Comparison of ENCODE assay signal across 16 cellular contexts in genomic region chr11:123588863-123589262, GRCh38.
DNase-seq lines count a peak whose midpoint lies in the region; ATAC-seq, FAIRE-seq and TF ChIP-seq lines count a peak whose summit lies in the region.
"Had no signal": no experiment of that assay in that cellular context is flagged by ENCODE, and none has a peak within 500 bp of the region (broad histone marks: within the 10 kb centered on the region; RNA-seq: fewer than 3 reads in every experiment).

No MANE protein-coding gene starts in this region.

- TF ChIP-seq RAD21 in HepG2 (CRISPR knock-in tag; IDR thresholded peaks at IDR 0.05) (no peak), Ishikawa (IDR thresholded peaks at IDR 0.05; ENCODE audit: low read depth) (no peak)

- TF ChIP-seq POLR2A in HepG2 (IDR thresholded peaks at IDR 0.05; ENCODE audit: insufficient read depth in 1 of 2, low read depth in 2 of 2, low read length in 2 of 2): no peak
- TF ChIP-seq POLR2A in right lobe of liver (IDR thresholded peaks at IDR 0.05): no peak

- H3K9ac ChIP-seq in HepG2 (ENCODE audit: insufficient read depth, low read depth, low read length): no peak overlapping the region
- H3K9ac ChIP-seq: BLaER1 had no signal

- 79% methylated on average over 5 of the region's 5 CpGs for WGBS in HepG2 (ENCODE audit: low lambda C conversion rate)
- whole genome bisulfite sequencing in right lobe of liver (ENCODE audit: insufficient coverage, low coverage, low lambda C conversion rate, missing lambda C conversion rate): 74% methylated on average over 5 of the region's 5 CpGs
- WGBS in hepatocyte (ENCODE audit: low lambda C conversion rate, missing lambda C conversion rate): 94% methylated on average over 5 of the region's 5 CpGs

- no peak for TF ChIP-seq EP300 in HepG2 (IDR thresholded peaks at IDR 0.05; ENCODE audit: low read depth in 2 of 2, low read length in 2 of 2)
- TF ChIP-seq EP300 in HepG2 (CRISPR knock-in tag; IDR thresholded peaks at IDR 0.05; ENCODE audit: borderline replicate concordance): no peak
- no peak for TF ChIP-seq EP300 in Ishikawa (IDR thresholded peaks at IDR 0.05; ENCODE audit: borderline replicate concordance)

- H3K27me3 ChIP-seq in HepG2 (ENCODE audit: control insufficient read depth in 1 of 2, insufficient read depth in 2 of 2, low read length in 2 of 2): no peaks in the 10 kb centered on the region
- no peaks in the 10 kb centered on the region for H3K27me3 ChIP-seq in right lobe of liver
- H3K27me3 ChIP-seq in hepatocyte: no peaks in the 10 kb centered on the region
- H3K27me3 ChIP-seq: BLaER1 had no signal

- H3K79me2 ChIP-seq in HepG2 (ENCODE audit: insufficient read depth, low read length) (no peaks in the 10 kb centered on the region), hepatocyte (no peaks in the 10 kb centered on the region)

- CTCF ChIA-PET in HepG2 (lab: Yijun Ruan, JAX; ENCODE audit: low intra/inter-chr PET ratio, low total read pairs): no interaction called here

- no peak overlapping the region for H3K27ac ChIP-seq in HepG2 (ENCODE audit: extremely low read length, insufficient read depth, low read length)
- no peak overlapping the region for H3K27ac ChIP-seq in right lobe of liver
- H3K27ac ChIP-seq in hepatocyte: peak overlapping the region; percentile 89
- H3K27ac ChIP-seq: 22Rv1, BLaER1 had no signal

- no peak for FAIRE-seq in HepG2 (lab: Jason Lieb, UNC)

- H3K36me3 ChIP-seq in HepG2 (replicated peaks in 1 of 2; ENCODE audit: control insufficient read depth in 1 of 2, insufficient read depth in 2 of 2, low read length in 2 of 2) (no peaks in the 10 kb centered on the region), right lobe of liver (no peaks in the 10 kb centered on the region), hepatocyte (replicated peaks; ENCODE audit: insufficient read depth, low read depth) (no peaks in the 10 kb centered on the region)

- POLR2A ChIA-PET in HepG2 (lab: Yijun Ruan, JAX): no interaction called here

- H4K20me1 ChIP-seq in HepG2 (ENCODE audit: insufficient read depth, low read length): no peaks in the 10 kb centered on the region
- H4K20me1 ChIP-seq in hepatocyte (ENCODE audit: insufficient read depth, poor library complexity, severe bottlenecking): no peaks in the 10 kb centered on the region
- H4K20me1 ChIP-seq: BLaER1 had no signal

- intact Hi-C loops in HepG2 (cut with micrococcal nuclease; ENCODE audit: unreplicated experiment): loop anchor here (10.0 kb wide), 1 partner anchor 56 kb away; no protein-coding TSS in a partner anchor
- intact Hi-C loops in right lobe of liver (cut with DNase I): no loop called here

- no TSS peak for BruUV-seq in HepG2 (replicated peaks; lab: Mats Ljungman, UMichigan)

- H3K4me1 ChIP-seq in HepG2 (ENCODE audit: insufficient read depth, low read length) (peaks cover 28% of the 10 kb centered on the region), right lobe of liver (no peaks in the 10 kb centered on the region), hepatocyte (ENCODE audit: insufficient read depth) (peaks cover 38% of the 10 kb centered on the region)

- no peaks in the 10 kb centered on the region for H3K9me2 ChIP-seq in hepatocyte (replicated peaks; ENCODE audit: insufficient read depth)

- H3K4me3 ChIP-seq in HepG2 (replicated peaks in 1 of 3; ENCODE audit: insufficient read depth in 1 of 3, low read depth in 2 of 3, low read length in 3 of 3) (no peak overlapping the region), right lobe of liver (no peak overlapping the region), hepatocyte (no peak overlapping the region)
- H3K4me3 ChIP-seq: BLaER1 had no signal

- H2AFZ ChIP-seq in HepG2 (ENCODE audit: low read length) (no peak overlapping the region), hepatocyte (no peak overlapping the region)

- no peak for DNase-seq in HepG2 (ENCODE audit: low spot score)
- no peak for DNase-seq in right lobe of liver
- no peak for DNase-seq in hepatocyte (ENCODE audit: low spot score)
- no peak for DNase-seq in NCI-H1417 treated with DMSO at 0.1 percent for 48 hours (lab: John Stamatoyannopoulos, UW)
- no peak for DNase-seq in activated T-cell treated with anti-CD3 and anti-CD28 coated beads, Interleukin-2, amount 50 U/mL, for 48 hours
- no peak for DNase-seq in NCI-H526 (lab: John Stamatoyannopoulos, UW)
- no peak for DNase-seq in SIG-M5 treated with dmso at 0.1 percent for 504 hours (lab: John Stamatoyannopoulos, UW; ENCODE audit: unreplicated experiment)
- DNase-seq: CD4-positive, alpha-beta memory T cell; DMS79 treated with DMSO at 0.1 percent for 48 hours; GF-D8; GOT3; H7; KBM-7 had no signal

- H3K9me3 ChIP-seq in HepG2 (ENCODE audit: low read length) (no peaks in the 10 kb centered on the region), right lobe of liver (no peaks in the 10 kb centered on the region), hepatocyte (ENCODE audit: low read depth) (no peaks in the 10 kb centered on the region)
- H3K9me3 ChIP-seq: BLaER1 had no signal

- H3K4me2 ChIP-seq in HepG2 (ENCODE audit: low read depth, low read length) (no peak overlapping the region), hepatocyte (no peak overlapping the region)
- H3K4me2 ChIP-seq: BLaER1 had no signal

- TF ChIP-seq CTCF in HepG2 (CRISPR knock-in tag; IDR thresholded peaks at IDR 0.05) (no peak), right lobe of liver (IDR thresholded peaks at IDR 0.05) (no peak), hepatocyte (IDR thresholded peaks at IDR 0.05; ENCODE audit: poor library complexity) (no peak)

- ATAC-seq in HepG2 (no peak), right lobe of liver (no peak)

- in situ Hi-C loops in HepG2 (cut with HindIII; ENCODE audit: extremely low pct_ligation_motif_present, low pct_unique_long_range_greater_than_20kb): loop anchor here (5.0 kb wide), 1 partner anchor 118 kb away; no protein-coding TSS in a partner anchor

TF ChIP-seq in HepG2, 621 proteins besides CTCF, POLR2A, EP300 and RAD21:
- TF ChIP-seq RARG (CRISPR knock-in tag; IDR thresholded peaks at IDR 0.05; ENCODE audit: low read depth): no peak
- TF ChIP-seq MAFF (IDR thresholded peaks at IDR 0.05; ENCODE audit: low read depth, low read length): 0 out of 2 replicates have a peak, but pooled peaks have one; percentile 2
- peak in 1 of 2 experiments; percentile 61; a peak in 3 of 4 replicates for TF ChIP-seq MAFK (conservative IDR thresholded peaks at IDR 0.05 in 1 of 2, IDR thresholded peaks at IDR 0.05 in 1 of 2; ENCODE audit: low read length in 2 of 2)

TF ChIP-seq in Ishikawa, 13 proteins besides CTCF, POLR2A, EP300 and RAD21:
- TF ChIP-seq ZBTB7A (IDR thresholded peaks at IDR 0.05; ENCODE audit: low read depth) (no peak), YY1 (IDR thresholded peaks at IDR 0.05; ENCODE audit: low read depth) (no peak), TEAD4 (IDR thresholded peaks at IDR 0.05) (no peak), REST (IDR thresholded peaks at IDR 0.05; ENCODE audit: low read depth) (no peak)
- TF ChIP-seq, protein P1, sequence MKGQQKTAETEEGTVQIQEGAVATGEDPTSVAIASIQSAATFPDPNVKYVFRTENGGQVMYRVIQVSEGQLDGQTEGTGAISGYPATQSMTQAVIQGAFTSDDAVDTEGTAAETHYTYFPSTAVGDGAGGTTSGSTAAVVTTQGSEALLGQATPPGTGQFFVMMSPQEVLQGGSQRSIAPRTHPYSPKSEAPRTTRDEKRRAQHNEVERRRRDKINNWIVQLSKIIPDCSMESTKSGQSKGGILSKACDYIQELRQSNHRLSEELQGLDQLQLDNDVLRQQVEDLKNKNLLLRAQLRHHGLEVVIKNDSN (IDR thresholded peaks at IDR 0.05): 0 out of 2 replicates have a peak, but pooled peaks have one; percentile 32
TF ChIP-seq in Ishikawa: peak in this region for 1.
